1 cellular context compared by ENCODE assay signal in the genomic region with DNA sequence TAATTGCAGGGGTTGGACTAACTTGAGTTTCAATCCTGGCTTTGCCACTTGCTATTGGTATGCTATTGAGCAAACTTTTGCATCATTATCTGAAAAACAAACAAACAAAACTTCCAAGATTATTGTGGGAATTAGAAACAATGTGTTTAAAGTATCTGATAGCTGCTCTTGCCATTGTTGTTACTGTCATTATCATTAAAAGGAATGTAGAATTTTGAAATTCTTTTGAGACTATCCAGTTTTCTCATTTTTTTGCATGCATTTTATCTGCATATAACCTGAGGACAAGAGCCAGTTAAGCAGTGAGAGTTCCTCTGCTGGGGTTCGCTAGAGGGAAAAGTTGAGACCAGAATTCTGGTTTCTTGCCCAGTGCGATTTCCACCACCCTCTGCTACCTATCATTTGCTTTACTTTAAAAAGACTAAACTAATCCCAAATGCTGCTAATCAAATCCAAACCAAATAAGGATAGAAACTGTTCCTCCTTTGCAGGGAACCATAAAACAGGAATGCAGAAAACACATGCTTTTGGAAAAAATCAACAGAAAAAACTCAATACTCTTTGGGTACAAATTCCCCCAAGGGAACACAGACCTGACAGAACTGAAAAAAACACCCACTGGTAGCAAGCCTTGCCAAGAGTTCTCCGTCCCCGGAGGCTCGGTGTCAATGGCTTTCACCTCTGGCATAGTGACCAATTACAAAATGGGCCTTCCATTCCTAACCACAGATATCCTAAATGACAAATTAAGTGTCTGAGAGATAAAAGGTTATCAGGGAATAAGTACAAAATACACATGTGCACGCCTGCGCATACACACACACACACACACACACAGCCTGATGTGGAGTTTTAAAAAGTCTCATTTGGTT.
TF ChIP-seq lines count a peak whose summit lies in the region.

No MANE protein-coding gene starts in this region.

TF ChIP-seq in IMR-90, 13 proteins besides CTCF, POLR2A, EP300 and RAD21:
- TF ChIP-seq CHD1 (IDR thresholded peaks at IDR 0.05; ENCODE audit: low read depth, low read length) (no peak), SMC3 (IDR thresholded peaks at IDR 0.05; ENCODE audit: low read depth, low read length) (no peak)
